In the genomic region with DNA sequence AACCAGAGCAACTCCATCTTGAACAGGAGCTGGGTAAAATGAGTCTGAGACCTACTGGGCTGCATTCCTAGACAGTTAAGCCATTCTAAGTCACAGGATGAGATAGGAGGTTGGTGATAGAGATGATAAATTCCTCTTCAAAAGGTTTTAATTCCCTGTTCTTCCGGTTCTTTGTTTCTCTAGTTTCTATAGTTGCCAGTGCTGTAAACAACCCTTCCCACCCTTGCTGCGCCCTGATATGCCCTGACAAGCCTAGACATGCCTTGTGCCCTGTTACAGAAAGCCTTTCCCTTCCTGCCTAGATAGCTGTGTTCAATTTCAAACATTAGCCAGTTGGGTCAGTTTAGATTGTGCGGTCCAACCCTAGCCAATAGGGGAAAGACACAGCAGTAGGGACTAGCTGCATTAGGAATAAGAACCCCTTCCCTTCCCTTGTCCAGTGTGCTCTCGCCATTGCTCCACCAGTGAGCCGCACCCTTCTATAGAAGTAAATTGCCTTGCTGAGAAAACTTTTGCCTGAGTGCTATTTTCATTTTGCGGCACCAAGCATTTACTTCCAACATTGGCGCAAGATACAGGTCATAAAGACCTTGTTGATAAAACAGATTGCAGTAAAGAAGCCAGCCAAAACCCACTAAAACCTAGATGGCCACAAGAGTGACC, we compare ENCODE assay signal across 2 cellular contexts.
TF ChIP-seq lines count a peak whose summit lies in the region.

No MANE protein-coding gene starts in this region.

TF ChIP-seq in IMR-90, 13 proteins besides CTCF, POLR2A, EP300 and RAD21:
- TF ChIP-seq NFE2L2 (IDR thresholded peaks at IDR 0.05; ENCODE audit: low read depth, low read length) (no peak), CHD1 (IDR thresholded peaks at IDR 0.05; ENCODE audit: low read depth, low read length) (no peak), RFX5 (IDR thresholded peaks at IDR 0.05; ENCODE audit: low read depth, low read length) (no peak), MXI1 (IDR thresholded peaks at IDR 0.05; ENCODE audit: borderline replicate concordance, low read depth, low read length) (no peak), MAZ (IDR thresholded peaks at IDR 0.05; ENCODE audit: borderline replicate concordance, low read depth, low read length) (no peak), RCOR1 (IDR thresholded peaks at IDR 0.05; ENCODE audit: insufficient replicate concordance, low read length) (no peak), BHLHE40 (IDR thresholded peaks at IDR 0.05; ENCODE audit: low read depth, low read length) (no peak), CEBPB (IDR thresholded peaks at IDR 0.05; ENCODE audit: low read depth, low read length) (no peak), MAFK (IDR thresholded peaks at IDR 0.05; ENCODE audit: low read depth, low read length) (no peak), ELK1 (IDR thresholded peaks at IDR 0.05; ENCODE audit: borderline replicate concordance, low read depth, low read length) (no peak)
- TF ChIP-seq, protein P1, sequence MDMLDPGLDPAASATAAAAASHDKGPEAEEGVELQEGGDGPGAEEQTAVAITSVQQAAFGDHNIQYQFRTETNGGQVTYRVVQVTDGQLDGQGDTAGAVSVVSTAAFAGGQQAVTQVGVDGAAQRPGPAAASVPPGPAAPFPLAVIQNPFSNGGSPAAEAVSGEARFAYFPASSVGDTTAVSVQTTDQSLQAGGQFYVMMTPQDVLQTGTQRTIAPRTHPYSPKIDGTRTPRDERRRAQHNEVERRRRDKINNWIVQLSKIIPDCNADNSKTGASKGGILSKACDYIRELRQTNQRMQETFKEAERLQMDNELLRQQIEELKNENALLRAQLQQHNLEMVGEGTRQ (IDR thresholded peaks at IDR 0.05; ENCODE audit: low read depth, low read length), result no peak

TF ChIP-seq in H1, 55 proteins besides CTCF, POLR2A, EP300 and RAD21:
- TF ChIP-seq ZNF274 (IDR thresholded peaks at IDR 0.05; ENCODE audit: borderline replicate concordance, extremely low read depth, low read length) (no peak), SP1 (IDR thresholded peaks at IDR 0.05; ENCODE audit: low read depth, low read length) (0 out of 2 replicates have a peak, but pooled peaks have one; percentile 12), NRF1 (IDR thresholded peaks at IDR 0.05; ENCODE audit: low read depth, low read length) (no peak), RFX5 (IDR thresholded peaks at IDR 0.05; ENCODE audit: borderline replicate concordance, low read depth, low read length) (no peak)
TF ChIP-seq in H1: peak in this region for 1.
